In genomic region chr1:206729050-206729449, GRCh38 we compare ENCODE assay signal across 17 cellular contexts. TPM values are rescaled to one million over a fixed set of nuclear protein-coding genes. Genes with fewer than 3 reads are reported as not detected.
"Had no signal": no experiment of that assay in that cellular context is flagged by ENCODE, and none has a peak within 500 bp of the region (broad histone marks: within the 10 kb centered on the region; RNA-seq: fewer than 3 reads in every experiment).

No MANE protein-coding gene starts in this region.

- H3K4me3 Mint-ChIP-seq: activated naive CD4-positive, alpha-beta T cell treated with anti-CD3 and anti-CD28 coated beads, Interleukin-2, amount 10 ng/mL, durations not matched to agents 7 days and 5 days; WTC11 had no signal

- H3K4me3 ChIP-seq: ascending aorta, breast epithelium, gastrocnemius medialis, right lobe of liver had no signal

- H3K9me3 Mint-ChIP-seq: activated naive CD4-positive, alpha-beta T cell treated with anti-CD3 and anti-CD28 coated beads, Interleukin-2, amount 10 ng/mL, durations not matched to agents 7 days and 5 days; WTC11 had no signal

- H3K27ac ChIP-seq: ascending aorta, breast epithelium, right lobe of liver had no signal

- H3K27me3 ChIP-seq: ascending aorta, breast epithelium, gastrocnemius medialis, right lobe of liver had no signal

- DNase-seq: activated CD4-positive, alpha-beta T cell treated with anti-CD3 and anti-CD28 coated beads for 4 hours; activated naive CD4-positive, alpha-beta T cell treated with anti-CD3 and anti-CD28 coated beads, Interleukin-2, amount 10 ng/mL, durations not matched to agents 7 days and 5 days; activated T-cell treated with anti-CD3 and anti-CD28 coated beads, Interleukin-2, amount 50 U/mL, for 1 hour; erythroblast; gastrocnemius medialis; mesendoderm; right lobe of liver had no signal

- ATAC-seq: gastrocnemius medialis, right lobe of liver, WTC11 had no signal

- H3K27ac Mint-ChIP-seq: activated naive CD4-positive, alpha-beta T cell treated with anti-CD3 and anti-CD28 coated beads, Interleukin-2, amount 10 ng/mL, durations not matched to agents 7 days and 5 days; WTC11 had no signal

- H3K9me3 ChIP-seq: ascending aorta, breast epithelium, gastrocnemius medialis, right lobe of liver had no signal

- H3K27me3 Mint-ChIP-seq: activated naive CD4-positive, alpha-beta T cell treated with anti-CD3 and anti-CD28 coated beads, Interleukin-2, amount 10 ng/mL, durations not matched to agents 7 days and 5 days had no signal

RNA-seq across cellular contexts. Expression of gene IL19, which starts 41.5 kb away (rescaled TPM):
- total RNA-seq: ascending aorta; breast epithelium; gastrocnemius medialis; kidney epithelial cell; lower leg skin; osteocyte; pulmonary artery endothelial cell; right lobe of liver; T-helper 2 cell treated with Interferon-gamma antibody and Interleukin-4, amounts not matched to agents 100 ng/mL and 5 ng/mL, for 36 hours; urinary bladder; WTC11 had no signal
- polyA plus RNA-seq: neural cell, urinary bladder had no signal

RNA-seq across cellular contexts. Expression of gene IL10, which starts 43.2 kb away (rescaled TPM):
- total RNA-seq: kidney epithelial cell, osteocyte, pulmonary artery endothelial cell, WTC11 had no signal
- polyA plus RNA-seq: neural cell had no signal
